12 cellular contexts compared by ENCODE assay signal in the genomic region with DNA sequence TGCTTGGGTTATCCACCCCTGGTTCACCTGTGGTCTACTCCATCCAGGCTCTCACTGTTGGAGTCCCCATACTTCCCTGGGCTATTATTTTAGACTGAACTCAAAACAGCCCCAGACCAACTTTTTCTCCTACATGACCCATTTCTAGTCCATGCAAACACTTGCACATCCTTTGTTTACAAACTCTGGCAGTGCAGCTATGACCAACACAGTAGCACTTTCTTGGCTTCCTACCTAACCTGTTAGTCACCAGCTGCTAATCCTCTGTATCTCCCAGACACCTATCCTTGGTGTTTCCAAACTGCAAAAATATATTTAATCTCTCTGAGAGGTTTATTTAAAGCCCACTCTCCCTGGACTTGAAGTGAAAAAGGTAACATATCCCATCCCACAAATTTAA.
DNase-seq lines count a peak whose midpoint lies in the region; ATAC-seq and TF ChIP-seq lines count a peak whose summit lies in the region.
"Had no signal": no experiment of that assay in that cellular context is flagged by ENCODE, and none has a peak within 500 bp of the region (broad histone marks: within the 10 kb centered on the region; RNA-seq: fewer than 3 reads in every experiment).

No MANE protein-coding gene starts in this region.

- H3K4me3 Mint-ChIP-seq in activated CD4-positive, alpha-beta memory T cell treated with anti-CD3 and anti-CD28 coated beads, Interleukin-2, amount 10 ng/mL, durations not matched to agents 7 days and 5 days: no peak overlapping the region
- H3K4me3 Mint-ChIP-seq in CD8-positive, alpha-beta T cell: no peak overlapping the region

- POLR2A ChIA-PET in activated CD4-positive, alpha-beta memory T cell treated with anti-CD3 and anti-CD28 coated beads, Interleukin-2, amount 10 ng/mL, durations not matched to agents 7 days and 5 days (lab: Charles Lee): no interaction called here
- POLR2A ChIA-PET in CD8-positive, alpha-beta T cell (lab: Charles Lee): no interaction called here

- no peaks in the 10 kb centered on the region for H3K9me3 ChIP-seq in CD8-positive, alpha-beta T cell (ENCODE audit: low read length)
- H3K9me3 ChIP-seq in colonic mucosa: no peaks in the 10 kb centered on the region

- H3K27me3 Mint-ChIP-seq in activated CD4-positive, alpha-beta memory T cell treated with anti-CD3 and anti-CD28 coated beads, Interleukin-2, amount 10 ng/mL, durations not matched to agents 7 days and 5 days: peaks cover 11% of the 10 kb centered on the region
- H3K27me3 Mint-ChIP-seq in CD8-positive, alpha-beta T cell (ENCODE audit: low read depth): peaks cover 2% of the 10 kb centered on the region

- intact Hi-C loops in CD8-positive, alpha-beta T cell (cut with DNase I, micrococcal nuclease): no loop called here
- intact Hi-C loops in colonic mucosa (cut with DNase I): no loop called here

- no peak overlapping the region for H3K27ac Mint-ChIP-seq in activated CD4-positive, alpha-beta memory T cell treated with anti-CD3 and anti-CD28 coated beads, Interleukin-2, amount 10 ng/mL, durations not matched to agents 7 days and 5 days
- no peak overlapping the region for H3K27ac Mint-ChIP-seq in CD8-positive, alpha-beta T cell

- no peaks in the 10 kb centered on the region for H3K4me1 Mint-ChIP-seq in activated CD4-positive, alpha-beta memory T cell treated with anti-CD3 and anti-CD28 coated beads, Interleukin-2, amount 10 ng/mL, durations not matched to agents 7 days and 5 days
- H3K4me1 Mint-ChIP-seq in CD8-positive, alpha-beta T cell (ENCODE audit: low read depth): no peaks in the 10 kb centered on the region

- no peaks in the 10 kb centered on the region for H3K9me3 Mint-ChIP-seq in activated CD4-positive, alpha-beta memory T cell treated with anti-CD3 and anti-CD28 coated beads, Interleukin-2, amount 10 ng/mL, durations not matched to agents 7 days and 5 days
- H3K9me3 Mint-ChIP-seq in CD8-positive, alpha-beta T cell: no peaks in the 10 kb centered on the region

- no peak overlapping the region for H3K27ac ChIP-seq in CD8-positive, alpha-beta T cell (ENCODE audit: low read depth, low read length)
- no peak overlapping the region for H3K27ac ChIP-seq in colonic mucosa
- H3K27ac ChIP-seq: KMS-11 had no signal

- TF ChIP-seq CTCF in fibroblast of mammary gland (conservative IDR thresholded peaks at IDR 0.05; ENCODE audit: control insufficient read depth, insufficient read depth, low read depth, low read length): no peak
- TF ChIP-seq CTCF in CD8-positive, alpha-beta T cell (IDR thresholded peaks at IDR 0.05): no peak
- no peak for TF ChIP-seq CTCF in colonic mucosa (IDR thresholded peaks at IDR 0.05)

- no peak overlapping the region for H3K9ac ChIP-seq in colonic mucosa (ENCODE audit: low read depth in 2 of 2, low read length in 2 of 2)
- H3K9ac ChIP-seq: KMS-11 had no signal

- H3K27me3 ChIP-seq in CD8-positive, alpha-beta T cell (ENCODE audit: insufficient read depth, low read length): no peaks in the 10 kb centered on the region
- H3K27me3 ChIP-seq in colonic mucosa: no peaks in the 10 kb centered on the region

- no peak for ATAC-seq in CD8-positive, alpha-beta T cell

- no peak overlapping the region for H3K4me3 ChIP-seq in fibroblast of mammary gland (ENCODE audit: control insufficient read depth, low read depth, low read length)
- no peak overlapping the region for H3K4me3 ChIP-seq in CD8-positive, alpha-beta T cell (ENCODE audit: low read depth, low read length)
- H3K4me3 ChIP-seq in colonic mucosa: no peak overlapping the region

- H3K4me1 ChIP-seq in CD8-positive, alpha-beta T cell (ENCODE audit: insufficient read depth, low read length): no peaks in the 10 kb centered on the region
- no peaks in the 10 kb centered on the region for H3K4me1 ChIP-seq in colonic mucosa

- H3K36me3 Mint-ChIP-seq in activated CD4-positive, alpha-beta memory T cell treated with anti-CD3 and anti-CD28 coated beads, Interleukin-2, amount 10 ng/mL, durations not matched to agents 7 days and 5 days (ENCODE audit: low read depth): no peaks in the 10 kb centered on the region
- H3K36me3 Mint-ChIP-seq in CD8-positive, alpha-beta T cell: no peaks in the 10 kb centered on the region

- CTCF ChIA-PET in activated CD4-positive, alpha-beta memory T cell treated with anti-CD3 and anti-CD28 coated beads, Interleukin-2, amount 10 ng/mL, durations not matched to agents 7 days and 5 days (lab: Charles Lee): no interaction called here
- CTCF ChIA-PET in CD8-positive, alpha-beta T cell (lab: Charles Lee): no interaction called here

- DNase-seq in GM04503 (ENCODE audit: low read depth) (peak; percentile 71), RPMI7951 (ENCODE audit: low read depth) (peak; percentile 73), fibroblast of mammary gland (ENCODE audit: low read depth) (peak; percentile 90), non-pigmented ciliary epithelial cell (ENCODE audit: low read depth) (peak; percentile 77), colonic mucosa (no peak)
- DNase-seq in activated CD4-positive, alpha-beta memory T cell treated with anti-CD3 and anti-CD28 coated beads, Interleukin-2, amount 10 ng/mL, durations not matched to agents 7 days and 5 days: no peak
- no peak for DNase-seq in CD8-positive, alpha-beta T cell
- no peak for DNase-seq in activated effector memory CD4-positive, alpha-beta T cell treated with anti-CD3 and anti-CD28 coated beads, Interleukin-2, amount 50 U/mL, for 16 hours
- DNase-seq: amygdala; NCI-H526; stimulated activated CD4-positive, alpha-beta T cell treated with anti-CD3 and anti-CD28 coated beads, Interleukin-12 subunit alpha, Interleukin-12 subunit beta, amount 100 ng/mL, for 4 hours had no signal

- H3K36me3 ChIP-seq in CD8-positive, alpha-beta T cell (ENCODE audit: insufficient read depth, low read length): no peaks in the 10 kb centered on the region
- H3K36me3 ChIP-seq in colonic mucosa: no peaks in the 10 kb centered on the region

Comparison
In these comparisons a context has a peak if more than half of its experiments do, and no peak if none do; other contexts are left out.
1. DNase-seq: peak in GM04503 (single experiment), RPMI7951 (single experiment), fibroblast of mammary gland (single experiment) and non-pigmented ciliary epithelial cell (single experiment); none in activated CD4-positive, alpha-beta memory T cell treated with anti-CD3 and anti-CD28 coated beads, Interleukin-2, amount 10 ng/mL, durations not matched to agents 7 days and 5 days (single experiment), CD8-positive, alpha-beta T cell (0 of 7), activated effector memory CD4-positive, alpha-beta T cell treated with anti-CD3 and anti-CD28 coated beads, Interleukin-2, amount 50 U/mL, for 16 hours (single experiment) and colonic mucosa (single experiment).